Comparison of ENCODE assay signal across 26 cellular contexts in the genomic region with DNA sequence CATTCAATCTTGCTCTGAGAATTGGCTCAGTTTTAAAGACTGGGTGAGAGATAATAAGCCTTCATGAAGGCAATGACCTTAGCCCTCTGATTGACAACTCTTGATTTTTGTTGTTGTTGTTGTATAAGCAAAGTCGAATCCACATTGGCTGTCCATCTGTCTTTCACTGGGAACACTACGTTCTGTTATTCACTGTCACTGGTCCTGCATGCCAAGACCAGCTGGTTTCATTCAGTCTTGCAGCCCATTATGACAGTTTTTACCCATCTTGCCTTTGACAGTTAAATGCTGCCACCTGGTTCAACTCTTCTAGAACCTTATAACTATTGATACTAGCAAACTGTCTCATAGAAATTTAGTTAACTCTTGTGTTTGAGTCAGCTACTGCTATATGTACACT.
"Had no signal": no experiment of that assay in that cellular context is flagged by ENCODE, and none has a peak within 500 bp of the region (broad histone marks: within the 10 kb centered on the region; RNA-seq: fewer than 3 reads in every experiment).

No MANE protein-coding gene starts in this region.

- H3K9ac ChIP-seq: neural progenitor cell, parathyroid adenoma had no signal

- H3K36me3 ChIP-seq: neural progenitor cell, ovary, right lobe of liver, sigmoid colon, suprapubic skin, tibial artery, upper lobe of left lung, vagina had no signal

- H3K9me3 ChIP-seq: ovary, psoas muscle, right lobe of liver, sigmoid colon, suprapubic skin, testis, tibial artery, upper lobe of left lung, vagina had no signal

- H3K4me3 ChIP-seq: neural progenitor cell, ovary, psoas muscle, right lobe of liver, sigmoid colon, suprapubic skin, testis, tibial artery, upper lobe of left lung, vagina had no signal

- H2AFZ ChIP-seq: neural progenitor cell, parathyroid adenoma had no signal

- H3K27ac ChIP-seq: neural progenitor cell, ovary, parathyroid adenoma, psoas muscle, right lobe of liver, sigmoid colon, suprapubic skin, testis, tibial artery, upper lobe of left lung, vagina had no signal

- H3K4me2 ChIP-seq: neural progenitor cell had no signal

- DNase-seq: natural killer cell; occipital lobe; ovary; posterior cingulate gyrus; psoas muscle; right cardiac atrium; right lobe of liver; sigmoid colon; small intestine; stimulated activated CD4-positive, alpha-beta T cell treated with anti-CD3 and anti-CD28 coated beads, Interleukin-1b, Interleukin-23, amount 100 ng/mL, for 48 hours; stimulated activated CD4-positive, alpha-beta T cell treated with anti-CD3 and anti-CD28 coated beads, Interleukin-4, amount 100 ng/mL, for 1 hour; stimulated activated CD4-positive, alpha-beta T cell treated with anti-CD3 and anti-CD28 coated beads, Interleukin-4, amount 100 ng/mL, for 4 hours; stimulated activated CD8-positive, alpha-beta memory T cell treated with anti-CD3 and anti-CD28 coated beads, Interleukin-4, amount 100 ng/mL, for 48 hours; stimulated activated naive CD4-positive, alpha-beta T cell; stimulated activated naive CD8-positive, alpha-beta T cell treated with anti-CD3 and anti-CD28 coated beads, Interleukin-15, amount 100 ng/mL, for 72 hours; stimulated activated naive CD8-positive, alpha-beta T cell treated with anti-CD3 and anti-CD28 coated beads, Interleukin-15, Interleukin-2, amounts not matched to agents 100 U/mL and 50 U/mL, for 24 hours; substantia nigra; testis; tibial artery; trophoblast cell; upper lobe of left lung had no signal

- H3K79me2 ChIP-seq: parathyroid adenoma had no signal

- H3K27me3 ChIP-seq: neural progenitor cell, ovary, right lobe of liver, sigmoid colon, suprapubic skin, testis, tibial artery, upper lobe of left lung, vagina had no signal

- ATAC-seq: natural killer cell; psoas muscle; right cardiac atrium; right lobe of liver; stimulated activated memory B cell treated with anti-CD40 and anti-IgM and Interleukin-4, amounts not matched to agents 10 μg/mL and 1 μg/mL and 100 μg/mL, for 72 hours; stimulated activated naive CD8-positive, alpha-beta T cell treated with anti-CD3 and anti-CD28 coated beads, Interleukin-15, amount 100 ng/mL, for 72 hours; stimulated activated naive CD8-positive, alpha-beta T cell treated with anti-CD3 and anti-CD28 coated beads, Interleukin-15, Interleukin-2, amounts not matched to agents 100 U/mL and 50 U/mL, for 24 hours had no signal

- H3K4me1 ChIP-seq: parathyroid adenoma, psoas muscle, right lobe of liver, sigmoid colon, suprapubic skin, testis, tibial artery, upper lobe of left lung, vagina had no signal
